In the genomic region with DNA sequence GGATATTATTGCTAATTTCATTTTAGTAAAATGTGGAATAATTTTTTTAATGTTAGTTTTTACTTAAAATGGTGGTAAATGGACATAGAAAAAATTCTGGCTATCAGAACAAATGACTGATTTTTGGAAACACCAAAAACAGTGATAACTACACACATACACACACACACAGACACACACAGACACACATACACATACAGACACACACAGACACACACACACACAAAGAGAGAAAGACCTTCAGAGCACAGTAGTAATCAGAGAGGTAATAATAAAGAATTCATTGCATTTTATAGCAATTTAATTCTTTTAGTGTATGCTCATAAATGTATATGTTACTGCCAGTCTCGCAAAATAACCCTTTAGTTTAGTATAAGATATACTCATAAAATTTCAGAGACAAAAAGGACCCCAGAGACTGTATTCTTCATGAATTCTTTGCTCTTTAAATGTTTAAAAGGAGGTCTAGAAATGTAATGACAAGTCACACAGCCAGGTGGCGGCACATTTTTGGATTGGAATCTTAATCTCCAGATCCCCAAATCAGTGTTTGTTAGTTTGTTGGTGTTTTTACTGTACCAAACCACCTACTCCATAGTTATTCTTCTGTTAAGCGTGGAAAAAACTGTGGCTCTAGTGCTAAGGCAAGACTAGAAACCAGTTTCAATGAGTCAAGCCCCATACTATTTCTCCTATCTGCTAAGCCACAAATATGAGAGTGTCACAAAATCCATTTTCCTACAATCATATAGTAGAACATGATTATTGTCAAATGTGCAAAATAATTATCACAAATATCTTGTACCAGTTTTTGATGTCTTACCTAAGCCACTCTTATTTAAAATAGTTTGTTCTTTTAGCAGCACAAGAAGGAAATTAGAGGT, we compare ENCODE assay signal across 8 cellular contexts.
DNase-seq lines count a peak whose midpoint lies in the region; ATAC-seq and TF ChIP-seq lines count a peak whose summit lies in the region.

No MANE protein-coding gene starts in this region.

- no peaks in the 10 kb centered on the region for H3F3A ChIP-seq in Loucy (ENCODE audit: low read depth)

- no peaks in the 10 kb centered on the region for H3K9me2 ChIP-seq in Loucy (replicated peaks; ENCODE audit: low read depth, low read length)

- dilution Hi-C loops in mammary epithelial cell (cut with HindIII; ENCODE audit: low sequenced_read_pairs) = no loop called here

- WGBS in mammary epithelial cell (ENCODE audit: low coverage, missing lambda C conversion rate) = 3% methylated on average over 3 of the region's 3 CpGs

- CTCF ChIA-PET in GM10248 (lab: Yijun Ruan, JAX) (interaction anchor here (0.7 to 1.2 kb wide), 3 partner anchors 9 to 24 kb away, joined by 3 to 7 read pairs (median 4); no protein-coding TSS in a partner anchor), mammary epithelial cell (lab: Charles Lee; ENCODE audit: low non-redundant PET) (interaction anchor here (0.6 to 1.0 kb wide), 2 partner anchors 80 to 774 kb away, joined by 3 to 7 read pairs; no protein-coding TSS in a partner anchor)

- DNase-seq in GM10248 (ENCODE audit: extremely low spot score) = peak; percentile 12
- DNase-seq in mammary epithelial cell = peak; percentile 14
- peak; percentile 55 for DNase-seq in midbrain (lab: John Stamatoyannopoulos, UW)
- no peak for DNase-seq in activated naive CD4-positive, alpha-beta T cell (lab: John Stamatoyannopoulos, UW)
- no peak for DNase-seq in activated naive CD4-positive, alpha-beta T cell treated with anti-CD3 and anti-CD28 coated beads, Interleukin-2, amount 50 U/mL, for 16 hours

- POLR2A ChIA-PET in GM10248 (lab: Yijun Ruan, JAX) = no interaction called here

- H3K4me1 ChIP-seq in Loucy (ENCODE audit: insufficient read depth, low read length, poor library complexity, severe bottlenecking) = no peaks in the 10 kb centered on the region
- no peaks in the 10 kb centered on the region for H3K4me1 ChIP-seq in mammary epithelial cell (ENCODE audit: insufficient read depth, low read length)

- no peaks in the 10 kb centered on the region for H3K36me3 ChIP-seq in Loucy (ENCODE audit: insufficient read depth, low read length)
- H3K36me3 ChIP-seq in mammary epithelial cell (ENCODE audit: insufficient read depth, low read length) = no peaks in the 10 kb centered on the region

- H3K79me2 ChIP-seq in Loucy (ENCODE audit: insufficient read depth, low read length) = no peaks in the 10 kb centered on the region
- H3K79me2 ChIP-seq in mammary epithelial cell (ENCODE audit: insufficient read depth, low read length) = no peaks in the 10 kb centered on the region

- H3K4me2 ChIP-seq in Loucy (ENCODE audit: low read depth, low read length, poor library complexity, severe bottlenecking) (no peak overlapping the region), mammary epithelial cell (ENCODE audit: insufficient read depth, low read depth, low read length) (no peak overlapping the region)

- H3K27me3 ChIP-seq in Loucy (ENCODE audit: insufficient read depth, low read length, poor library complexity, severe bottlenecking) (no peaks in the 10 kb centered on the region), mammary epithelial cell (ENCODE audit: insufficient read depth, low read length) (peaks cover 3% of the 10 kb centered on the region)

- H3K4me3 ChIP-seq in Loucy (ENCODE audit: low read length, poor library complexity, severe bottlenecking) (no peak overlapping the region), mammary epithelial cell (replicated peaks in 1 of 3; ENCODE audit: insufficient read depth in 1 of 3, low read depth in 2 of 3, low read length in 3 of 3) (no peak overlapping the region)

- H3K9ac ChIP-seq in Loucy (ENCODE audit: low read depth, low read length, poor library complexity, severe bottlenecking) (no peak overlapping the region), mammary epithelial cell (ENCODE audit: insufficient read depth, low read length) (no peak overlapping the region)

- no peak overlapping the region for H2AFZ ChIP-seq in Loucy (ENCODE audit: low read length)
- H2AFZ ChIP-seq in mammary epithelial cell (ENCODE audit: low read depth, low read length) = no peak overlapping the region

- no TSS peak for BruUV-seq in mammary epithelial cell (replicated peaks; lab: Mats Ljungman, UMichigan)

- no peak for ATAC-seq in GM21529 (IDR thresholded peaks at IDR 0.05; ENCODE audit: unreplicated experiment)

- TF ChIP-seq CTCF in 22Rv1 (IDR thresholded peaks at IDR 0.05) (peak; percentile 78), GM10248 (IDR thresholded peaks at IDR 0.05; ENCODE audit: control extremely low read depth, extremely low read depth, low read depth, missing control alignments) (peak; percentile 40), Loucy (conservative IDR thresholded peaks at IDR 0.05; ENCODE audit: low read length) (peak; percentile 79), mammary epithelial cell (conservative IDR thresholded peaks at IDR 0.05 in 1 of 2, IDR thresholded peaks at IDR 0.05 in 1 of 2; ENCODE audit: extremely low read depth in 1 of 2, insufficient read depth in 1 of 2, low read depth in 1 of 2, low read length in 2 of 2) (peak; percentile 50 to 62)

- H4K20me1 ChIP-seq in Loucy (ENCODE audit: insufficient read depth, low read length, poor library complexity, severe bottlenecking) (no peaks in the 10 kb centered on the region), mammary epithelial cell (ENCODE audit: insufficient read depth, low read length) (no peaks in the 10 kb centered on the region)

- intact Hi-C loops in mammary epithelial cell (cut with micrococcal nuclease) = loop anchor here (1.0 to 5.0 kb wide), 4 partner anchors 107 to 774 kb away; partner anchors contain the start of genes EDIL3 and HAPLN1

- no peaks in the 10 kb centered on the region for H3K9me3 ChIP-seq in Loucy (ENCODE audit: insufficient read depth, low read depth, low read length)
- no peaks in the 10 kb centered on the region for H3K9me3 ChIP-seq in mammary epithelial cell (replicated peaks; ENCODE audit: insufficient read depth, low read length)

- in situ Hi-C loops in mammary epithelial cell (cut with MboI; ENCODE audit: low sequenced_read_pairs in 2 of 2) = loop anchor here (5.0 to 10.0 kb wide), 2 partner anchors 172 to 180 kb away; no protein-coding TSS in a partner anchor

- H3K27ac ChIP-seq in 22Rv1 = no peak overlapping the region
- no peak overlapping the region for H3K27ac ChIP-seq in mammary epithelial cell (ENCODE audit: insufficient read depth, low read depth, low read length)

Comparison
In these comparisons a context has a peak if more than half of its experiments do, and no peak if none do; other contexts are left out.
1. DNase-seq: peak in GM10248 (single experiment), mammary epithelial cell (single experiment) and midbrain (single experiment); none in activated naive CD4-positive, alpha-beta T cell (0 of 4) and activated naive CD4-positive, alpha-beta T cell treated with anti-CD3 and anti-CD28 coated beads, Interleukin-2, amount 50 U/mL, for 16 hours (single experiment).
2. Peak in every context shown above with its lines, with median percentiles within 50 percentile points of each other: CTCF ChIP-seq.